24 cellular contexts compared by ENCODE assay signal in genomic region chr17:17226451-17227265, GRCh38.
"Had no signal": no experiment of that assay in that cellular context is flagged by ENCODE, and none has a peak within 500 bp of the region (broad histone marks: within the 10 kb centered on the region; RNA-seq: fewer than 3 reads in every experiment).

No MANE protein-coding gene starts in this region.

- H3K27me3 ChIP-seq: esophagus squamous epithelium, neutrophil, right atrium auricular region, tibial nerve, upper lobe of left lung had no signal

- H3K9me3 ChIP-seq: esophagus squamous epithelium, lower lobe of right lung, neutrophil, prostate gland, right atrium auricular region, thoracic aorta, tibial nerve, upper lobe of left lung had no signal

- ATAC-seq: effector memory CD8-positive, alpha-beta T cell; left ventricle myocardium superior; lower lobe of right lung; natural killer cell; sciatic nerve; stimulated activated naive B cell treated with anti-CD40 and anti-IgM and Interleukin-4, amounts not matched to agents 10 μg/mL and 1 μg/mL and 100 μg/mL, for 72 hours had no signal

- H3K79me2 ChIP-seq: parathyroid adenoma had no signal

- DNase-seq: cortex of kidney; effector memory CD8-positive, alpha-beta T cell; erythroblast; esophagus squamous epithelium; foreskin melanocyte; hypothalamus; immature natural killer cell; islet precursor cell; left ventricle myocardium superior; lower lobe of right lung; natural killer cell; stimulated activated CD4-positive, alpha-beta T cell treated with anti-CD3 and anti-CD28 coated beads, Interleukin-15, amount 100 ng/mL, for 24 hours; stimulated activated CD4-positive, alpha-beta T cell treated with anti-CD3 and anti-CD28 coated beads, Interleukin-2, amount 100 ng/mL, for 48 hours; stimulated activated naive B cell treated with anti-CD40 and anti-IgM and Interleukin-4, amounts not matched to agents 10 μg/mL and 1 μg/mL and 100 μg/mL, for 72 hours; upper lobe of left lung had no signal

- FAIRE-seq: endometrium, urothelium cell line had no signal

- H2AFZ ChIP-seq: parathyroid adenoma had no signal

- H3K27ac ChIP-seq: esophagus squamous epithelium, lower lobe of right lung, neutrophil, parathyroid adenoma, prostate gland, thoracic aorta, tibial nerve, upper lobe of left lung had no signal

- H3K4me1 ChIP-seq: esophagus squamous epithelium, lower lobe of right lung, tibial nerve, upper lobe of left lung had no signal

- H3K9ac ChIP-seq: parathyroid adenoma had no signal

- H3K4me3 ChIP-seq: esophagus squamous epithelium, lower lobe of right lung, prostate gland, right atrium auricular region, thoracic aorta, tibial nerve, upper lobe of left lung had no signal
